ENCODE assay signal across 8 cellular contexts in genomic region chr13:110716235-110716505, GRCh38. TPM values are rescaled to one million over a fixed set of nuclear protein-coding genes. Genes with fewer than 3 reads are reported as not detected.
DNase-seq lines count a peak whose midpoint lies in the region; ATAC-seq and TF ChIP-seq lines count a peak whose summit lies in the region.

No MANE protein-coding gene starts in this region.

- intact Hi-C loops in right cardiac atrium (cut with DNase I): loop anchor here in 1 of 4 donors (10.0 kb wide), 1 partner anchor 99 kb away; no protein-coding TSS in a partner anchor

- H3K27me3 ChIP-seq in right cardiac atrium (ENCODE audit: control insufficient read depth, insufficient read depth) (no peaks in the 10 kb centered on the region), skeletal muscle satellite cell (ENCODE audit: control insufficient read depth, insufficient read depth, low read length) (no peaks in the 10 kb centered on the region)

- H3K9me3 ChIP-seq in right cardiac atrium (ENCODE audit: control insufficient read depth, low read length) (no peaks in the 10 kb centered on the region), skeletal muscle satellite cell (replicated peaks; ENCODE audit: low read length) (no peaks in the 10 kb centered on the region)

- peak overlapping the region; percentile 92 for H3K4me3 ChIP-seq in AG09309 (ENCODE audit: control insufficient read depth, low read depth, low read length)
- H3K4me3 ChIP-seq in right cardiac atrium (ENCODE audit: low read length): peak overlapping the region; percentile 96
- peak overlapping the region; percentile 90 for H3K4me3 ChIP-seq in skeletal muscle satellite cell (ENCODE audit: low read length)

- H3K4me3 Mint-ChIP-seq in activated naive CD8-positive, alpha-beta T cell: peak overlapping the region; percentile 99

- under 1% methylated on average over 13 of the region's 13 CpGs for WGBS in right cardiac atrium

- H3K27ac ChIP-seq in right cardiac atrium (ENCODE audit: low read length): peak overlapping the region; percentile 99

- H3K4me1 Mint-ChIP-seq in activated naive CD8-positive, alpha-beta T cell (ENCODE audit: low read depth): peaks cover 32% of the 10 kb centered on the region

- H3K4me1 ChIP-seq in right cardiac atrium (ENCODE audit: control insufficient read depth, insufficient read depth, low read length): peaks cover 3% of the 10 kb centered on the region
- H3K4me1 ChIP-seq in skeletal muscle satellite cell (ENCODE audit: control insufficient read depth, insufficient read depth, low read length): peaks cover 16% of the 10 kb centered on the region

- DNase-seq in AG09309 (ENCODE audit: low read depth) (no peak), HK-2 (ENCODE audit: unreplicated experiment) (peak; percentile 21), right cardiac atrium (peak in 2 of 3 donors; percentile 56 to 74), H4 (ENCODE audit: low spot score) (no peak), NCI-H1436 (lab: John Stamatoyannopoulos, UW) (no peak)

- peaks cover 14% of the 10 kb centered on the region for H3K36me3 ChIP-seq in skeletal muscle satellite cell (ENCODE audit: insufficient read depth, low read length)

- peaks cover 5% of the 10 kb centered on the region for H3K36me3 Mint-ChIP-seq in activated naive CD8-positive, alpha-beta T cell

- peak overlapping the region; percentile 93 for H3K4me2 ChIP-seq in skeletal muscle satellite cell (ENCODE audit: low read length)

- H3K9me3 Mint-ChIP-seq in activated naive CD8-positive, alpha-beta T cell (ENCODE audit: low read depth): no peaks in the 10 kb centered on the region

- H3K27ac Mint-ChIP-seq in activated naive CD8-positive, alpha-beta T cell: peak overlapping the region; percentile 50

- H3K9ac ChIP-seq in skeletal muscle satellite cell (ENCODE audit: low read depth, low read length): peak overlapping the region; percentile 91

- ATAC-seq in right cardiac atrium: no peak
- ATAC-seq in GM19324 (IDR thresholded peaks at IDR 0.05; ENCODE audit: low FRiP score, unreplicated experiment): no peak

- TF ChIP-seq CTCF in AG09309 (IDR thresholded peaks at IDR 0.05; ENCODE audit: control insufficient read depth, insufficient read depth, low read depth, low read length, missing control alignments): no peak

- H3K27me3 Mint-ChIP-seq in activated naive CD8-positive, alpha-beta T cell: no peaks in the 10 kb centered on the region

RNA-seq across cellular contexts. Expression of gene ING1, which starts 2.7 kb away (rescaled TPM):
- total RNA-seq in right cardiac atrium: 1 to 10 TPM; 6.2 to 8.7 (median 7.7) TPM
- 6.6 TPM for polyA plus RNA-seq in right cardiac atrium
- total RNA-seq in skeletal muscle satellite cell (2012; rRNA removed): 8.1 and 9.8 TPM in 2 replicates
- total RNA-seq in H4 (2014; rRNA removed; shearing (Covaris generic)): 4.7 and 8.4 TPM in 2 replicates

RNA-seq across cellular contexts. Expression of gene CARS2, which starts 10.3 kb away (rescaled TPM):
- total RNA-seq in right cardiac atrium: 10 to 100 TPM; 36.5 to 50.2 (median 37.4) TPM
- polyA plus RNA-seq in right cardiac atrium: 51.0 TPM
- 67.9 and 110 TPM in 2 replicates for total RNA-seq in skeletal muscle satellite cell (2012; rRNA removed)
- total RNA-seq in H4 (2014; rRNA removed; shearing (Covaris generic)): 24.0 and 28.4 TPM in 2 replicates

Comparison
In these comparisons a context has a peak if more than half of its experiments do, and no peak if none do; other contexts are left out.
1. DNase-seq: peak in HK-2 (single experiment) and right cardiac atrium (2 of 3); none in AG09309 (single experiment), H4 (single experiment) and NCI-H1436 (single experiment).
2. Peak in every context shown above with its lines, with median percentiles within 50 percentile points of each other: H3K4me3 ChIP-seq.